ENCODE assay signal across 2 cellular contexts in the genomic region with DNA sequence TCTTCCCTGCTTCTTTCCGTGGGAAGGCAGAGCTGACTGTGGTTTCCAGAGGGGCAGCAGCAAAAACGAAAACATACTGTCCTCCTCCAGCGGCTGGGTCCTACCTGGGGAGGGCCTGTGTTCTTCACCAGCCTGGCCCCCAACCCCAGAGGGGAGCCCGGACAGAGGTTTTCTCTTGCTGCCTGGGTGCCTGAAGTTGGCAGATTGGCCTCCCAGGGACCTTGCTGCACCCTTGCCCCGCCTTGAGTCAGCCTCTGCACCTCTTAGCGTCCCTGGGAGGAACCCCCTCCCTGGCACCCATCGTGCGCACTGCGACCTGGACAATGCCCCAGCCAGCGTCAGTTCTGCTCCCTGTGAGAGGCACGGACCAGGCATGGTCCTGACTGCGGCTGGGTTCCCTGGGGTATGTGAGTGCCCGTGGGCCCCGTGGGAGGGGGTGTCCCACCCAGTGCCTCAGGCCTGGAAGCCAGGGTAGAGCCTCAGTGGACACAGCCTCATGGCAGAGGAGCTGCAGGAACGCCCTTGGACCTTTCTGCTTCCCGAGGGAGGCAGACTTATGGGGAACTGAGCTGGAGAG.
TF ChIP-seq lines count a peak whose summit lies in the region.

No MANE protein-coding gene starts in this region.

TF ChIP-seq in SK-N-SH, 30 proteins besides CTCF, POLR2A, EP300 and RAD21 (continued from another document):
- TF ChIP-seq, protein P1, sequence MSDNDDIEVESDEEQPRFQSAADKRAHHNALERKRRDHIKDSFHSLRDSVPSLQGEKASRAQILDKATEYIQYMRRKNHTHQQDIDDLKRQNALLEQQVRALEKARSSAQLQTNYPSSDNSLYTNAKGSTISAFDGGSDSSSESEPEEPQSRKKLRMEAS (IDR thresholded peaks at IDR 0.05; ENCODE audit: low read depth), result no peak
- TF ChIP-seq, protein P2, sequence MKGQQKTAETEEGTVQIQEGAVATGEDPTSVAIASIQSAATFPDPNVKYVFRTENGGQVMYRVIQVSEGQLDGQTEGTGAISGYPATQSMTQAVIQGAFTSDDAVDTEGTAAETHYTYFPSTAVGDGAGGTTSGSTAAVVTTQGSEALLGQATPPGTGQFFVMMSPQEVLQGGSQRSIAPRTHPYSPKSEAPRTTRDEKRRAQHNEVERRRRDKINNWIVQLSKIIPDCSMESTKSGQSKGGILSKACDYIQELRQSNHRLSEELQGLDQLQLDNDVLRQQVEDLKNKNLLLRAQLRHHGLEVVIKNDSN (IDR thresholded peaks at IDR 0.05; ENCODE audit: borderline replicate concordance, low read depth), result no peak
- TF ChIP-seq, protein P3, sequence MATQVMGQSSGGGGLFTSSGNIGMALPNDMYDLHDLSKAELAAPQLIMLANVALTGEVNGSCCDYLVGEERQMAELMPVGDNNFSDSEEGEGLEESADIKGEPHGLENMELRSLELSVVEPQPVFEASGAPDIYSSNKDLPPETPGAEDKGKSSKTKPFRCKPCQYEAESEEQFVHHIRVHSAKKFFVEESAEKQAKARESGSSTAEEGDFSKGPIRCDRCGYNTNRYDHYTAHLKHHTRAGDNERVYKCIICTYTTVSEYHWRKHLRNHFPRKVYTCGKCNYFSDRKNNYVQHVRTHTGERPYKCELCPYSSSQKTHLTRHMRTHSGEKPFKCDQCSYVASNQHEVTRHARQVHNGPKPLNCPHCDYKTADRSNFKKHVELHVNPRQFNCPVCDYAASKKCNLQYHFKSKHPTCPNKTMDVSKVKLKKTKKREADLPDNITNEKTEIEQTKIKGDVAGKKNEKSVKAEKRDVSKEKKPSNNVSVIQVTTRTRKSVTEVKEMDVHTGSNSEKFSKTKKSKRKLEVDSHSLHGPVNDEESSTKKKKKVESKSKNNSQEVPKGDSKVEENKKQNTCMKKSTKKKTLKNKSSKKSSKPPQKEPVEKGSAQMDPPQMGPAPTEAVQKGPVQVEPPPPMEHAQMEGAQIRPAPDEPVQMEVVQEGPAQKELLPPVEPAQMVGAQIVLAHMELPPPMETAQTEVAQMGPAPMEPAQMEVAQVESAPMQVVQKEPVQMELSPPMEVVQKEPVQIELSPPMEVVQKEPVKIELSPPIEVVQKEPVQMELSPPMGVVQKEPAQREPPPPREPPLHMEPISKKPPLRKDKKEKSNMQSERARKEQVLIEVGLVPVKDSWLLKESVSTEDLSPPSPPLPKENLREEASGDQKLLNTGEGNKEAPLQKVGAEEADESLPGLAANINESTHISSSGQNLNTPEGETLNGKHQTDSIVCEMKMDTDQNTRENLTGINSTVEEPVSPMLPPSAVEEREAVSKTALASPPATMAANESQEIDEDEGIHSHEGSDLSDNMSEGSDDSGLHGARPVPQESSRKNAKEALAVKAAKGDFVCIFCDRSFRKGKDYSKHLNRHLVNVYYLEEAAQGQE (IDR thresholded peaks at IDR 0.05; ENCODE audit: low read depth, low read length), result no peak
- TF ChIP-seq FOXJ3 (CRISPR knock-in tag; IDR thresholded peaks at IDR 0.05) (no peak), JUND (IDR thresholded peaks at IDR 0.05) (no peak), EZH2phosphoT487 (IDR thresholded peaks at IDR 0.05; ENCODE audit: borderline replicate concordance, low read depth) (no peak), RFX5 (IDR thresholded peaks at IDR 0.05; ENCODE audit: low read length) (no peak), TEAD4 (IDR thresholded peaks at IDR 0.05; ENCODE audit: borderline replicate concordance, insufficient read depth) (no peak), SIN3A (IDR thresholded peaks at IDR 0.05; ENCODE audit: borderline replicate concordance, low read depth, low read length) (no peak)

TF ChIP-seq in SK-N-SH treated with all-trans-retinoic acid at 6 μM for 48 hours, 23 proteins besides CTCF, POLR2A, EP300 and RAD21 (continued from another document):
- TF ChIP-seq, protein P4, sequence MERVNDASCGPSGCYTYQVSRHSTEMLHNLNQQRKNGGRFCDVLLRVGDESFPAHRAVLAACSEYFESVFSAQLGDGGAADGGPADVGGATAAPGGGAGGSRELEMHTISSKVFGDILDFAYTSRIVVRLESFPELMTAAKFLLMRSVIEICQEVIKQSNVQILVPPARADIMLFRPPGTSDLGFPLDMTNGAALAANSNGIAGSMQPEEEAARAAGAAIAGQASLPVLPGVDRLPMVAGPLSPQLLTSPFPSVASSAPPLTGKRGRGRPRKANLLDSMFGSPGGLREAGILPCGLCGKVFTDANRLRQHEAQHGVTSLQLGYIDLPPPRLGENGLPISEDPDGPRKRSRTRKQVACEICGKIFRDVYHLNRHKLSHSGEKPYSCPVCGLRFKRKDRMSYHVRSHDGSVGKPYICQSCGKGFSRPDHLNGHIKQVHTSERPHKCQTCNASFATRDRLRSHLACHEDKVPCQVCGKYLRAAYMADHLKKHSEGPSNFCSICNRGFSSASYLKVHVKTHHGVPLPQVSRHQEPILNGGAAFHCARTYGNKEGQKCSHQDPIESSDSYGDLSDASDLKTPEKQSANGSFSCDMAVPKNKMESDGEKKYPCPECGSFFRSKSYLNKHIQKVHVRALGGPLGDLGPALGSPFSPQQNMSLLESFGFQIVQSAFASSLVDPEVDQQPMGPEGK (CRISPR knock-in tag; IDR thresholded peaks at IDR 0.05; ENCODE audit: borderline replicate concordance), result no peak
- TF ChIP-seq ZFP3 (CRISPR knock-in tag; IDR thresholded peaks at IDR 0.05), result no peak
- no peak for TF ChIP-seq BACH2 (CRISPR knock-in tag; IDR thresholded peaks at IDR 0.05; ENCODE audit: borderline replicate concordance)
- TF ChIP-seq GLIS3 (CRISPR knock-in tag; IDR thresholded peaks at IDR 0.05), result no peak
- TF ChIP-seq ZNF565 (CRISPR knock-in tag; conservative IDR thresholded peaks at IDR 0.05; ENCODE audit: low read depth), result no peak
- TF ChIP-seq RARB (CRISPR knock-in tag; IDR thresholded peaks at IDR 0.05), result no peak
- no peak for TF ChIP-seq SNAI2 (CRISPR knock-in tag; IDR thresholded peaks at IDR 0.05)
- TF ChIP-seq, protein P5, sequence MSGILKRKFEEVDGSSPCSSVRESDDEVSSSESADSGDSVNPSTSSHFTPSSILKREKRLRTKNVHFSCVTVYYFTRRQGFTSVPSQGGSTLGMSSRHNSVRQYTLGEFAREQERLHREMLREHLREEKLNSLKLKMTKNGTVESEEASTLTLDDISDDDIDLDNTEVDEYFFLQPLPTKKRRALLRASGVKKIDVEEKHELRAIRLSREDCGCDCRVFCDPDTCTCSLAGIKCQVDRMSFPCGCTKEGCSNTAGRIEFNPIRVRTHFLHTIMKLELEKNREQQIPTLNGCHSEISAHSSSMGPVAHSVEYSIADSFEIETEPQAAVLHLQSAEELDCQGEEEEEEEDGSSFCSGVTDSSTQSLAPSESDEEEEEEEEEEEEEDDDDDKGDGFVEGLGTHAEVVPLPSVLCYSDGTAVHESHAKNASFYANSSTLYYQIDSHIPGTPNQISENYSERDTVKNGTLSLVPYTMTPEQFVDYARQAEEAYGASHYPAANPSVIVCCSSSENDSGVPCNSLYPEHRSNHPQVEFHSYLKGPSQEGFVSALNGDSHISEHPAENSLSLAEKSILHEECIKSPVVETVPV (CRISPR knock-in tag; IDR thresholded peaks at IDR 0.05), result no peak
- TF ChIP-seq, protein P6, sequence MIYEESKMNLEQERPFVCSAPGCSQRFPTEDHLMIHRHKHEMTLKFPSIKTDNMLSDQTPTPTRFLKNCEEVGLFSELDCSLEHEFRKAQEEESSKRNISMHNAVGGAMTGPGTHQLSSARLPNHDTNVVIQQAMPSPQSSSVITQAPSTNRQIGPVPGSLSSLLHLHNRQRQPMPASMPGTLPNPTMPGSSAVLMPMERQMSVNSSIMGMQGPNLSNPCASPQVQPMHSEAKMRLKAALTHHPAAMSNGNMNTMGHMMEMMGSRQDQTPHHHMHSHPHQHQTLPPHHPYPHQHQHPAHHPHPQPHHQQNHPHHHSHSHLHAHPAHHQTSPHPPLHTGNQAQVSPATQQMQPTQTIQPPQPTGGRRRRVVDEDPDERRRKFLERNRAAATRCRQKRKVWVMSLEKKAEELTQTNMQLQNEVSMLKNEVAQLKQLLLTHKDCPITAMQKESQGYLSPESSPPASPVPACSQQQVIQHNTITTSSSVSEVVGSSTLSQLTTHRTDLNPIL (CRISPR knock-in tag; IDR thresholded peaks at IDR 0.05; ENCODE audit: low read depth), result no peak
- no peak for TF ChIP-seq ZC3H10 (CRISPR knock-in tag; IDR thresholded peaks at IDR 0.05)
- TF ChIP-seq ESRRG (CRISPR knock-in tag; IDR thresholded peaks at IDR 0.05), result no peak
